In genomic region chr14:105203701-105204100, GRCh38 we compare ENCODE assay signal across 14 cellular contexts. TPM values are rescaled to one million over a fixed set of nuclear protein-coding genes. Genes with fewer than 3 reads are reported as not detected.
DNase-seq lines count a peak whose midpoint lies in the region; ATAC-seq and TF ChIP-seq lines count a peak whose summit lies in the region.
"Had no signal": no experiment of that assay in that cellular context is flagged by ENCODE, and none has a peak within 500 bp of the region (broad histone marks: within the 10 kb centered on the region; RNA-seq: fewer than 3 reads in every experiment).

No MANE protein-coding gene starts in this region.

- intact Hi-C loops in left ventricle myocardium inferior (cut with micrococcal nuclease) = no loop called here
- intact Hi-C loops in heart right ventricle (cut with DNase I) = loop anchor here (1.0 to 10.0 kb wide), 14 partner anchors 36 to 149 kb away; partner anchors contain the start of genes BTBD6 (in 1 of the 10) and JAG2 (in 1 of the 10)
- intact Hi-C loops in colonic mucosa (cut with DNase I) = loop anchor here (2.0 to 10.0 kb wide), 3 partner anchors 64 to 321 kb away; partner anchors contain the start of gene TMEM121

- H3K9ac ChIP-seq in BLaER1 (0 out of 2 replicates have a peak overlapping the region, but pooled peaks have one; percentile 24), subcutaneous abdominal adipose tissue (ENCODE audit: low read length in 5 of 5) (peak overlapping the region in 1 of 5 donors; percentile 41), colonic mucosa (ENCODE audit: low read depth in 2 of 2, low read length in 2 of 2) (no peak overlapping the region)

- WGBS in heart right ventricle, 2 donors = 70 to 73% methylated on average over 6 of the region's 6 CpGs

- TF ChIP-seq CTCF in left ventricle myocardium inferior (IDR thresholded peaks at IDR 0.05; ENCODE audit: borderline replicate concordance) (no peak), heart right ventricle (IDR thresholded peaks at IDR 0.05) (no peak), RWPE1 (conservative IDR thresholded peaks at IDR 0.05; ENCODE audit: low read depth) (no peak), colonic mucosa (IDR thresholded peaks at IDR 0.05) (no peak)

- H3K27me3 ChIP-seq in left ventricle myocardium inferior (ENCODE audit: low read depth) = peaks cover 18% of the 10 kb centered on the region
- peaks cover 0 to 37% (median 1%) of the 10 kb centered on the region in 7 donors for H3K27me3 ChIP-seq in heart right ventricle
- no peaks in the 10 kb centered on the region for H3K27me3 ChIP-seq in BLaER1
- H3K27me3 ChIP-seq in subcutaneous abdominal adipose tissue (ENCODE audit: control insufficient read depth in 5 of 5, insufficient read depth in 4 of 5, low read length in 5 of 5) = peaks cover 0 to 19% (median 11%) of the 10 kb centered on the region in 5 donors
- H3K27me3 ChIP-seq in colonic mucosa = peaks cover 17% of the 10 kb centered on the region

- no peak for DNase-seq in left ventricle myocardium inferior
- DNase-seq in heart right ventricle = no peak
- no peak for DNase-seq in RWPE1 (ENCODE audit: low spot score)
- no peak for DNase-seq in activated effector memory CD4-positive, alpha-beta T cell treated with Interleukin-2 at 50 U/mL for 16 hours
- no peak for DNase-seq in colonic mucosa
- no peak for DNase-seq in NCI-H1436 (lab: John Stamatoyannopoulos, UW)
- DNase-seq: DMS79 treated with DMSO at 0.1 percent for 48 hours, GF-D8, GOT3 had no signal

- H3K4me2 ChIP-seq in BLaER1 = peak overlapping the region; percentile 99

- CTCF ChIA-PET in RWPE1 (lab: Yijun Ruan, JAX) = interaction anchor here (0.5 to 1.2 kb wide), 12 partner anchors 10 to 434 kb away, joined by 3 to 7 read pairs (median 3); partner anchors contain the start of gene BTBD6

- no peaks in the 10 kb centered on the region for H3K36me3 ChIP-seq in left ventricle myocardium inferior
- no peaks in the 10 kb centered on the region for H3K36me3 ChIP-seq in heart right ventricle
- no peaks in the 10 kb centered on the region for H3K36me3 ChIP-seq in BLaER1
- H3K36me3 ChIP-seq in subcutaneous abdominal adipose tissue (ENCODE audit: control insufficient read depth in 5 of 5, insufficient read depth in 5 of 5, low read length in 5 of 5) = no peaks in the 10 kb centered on the region
- H3K36me3 ChIP-seq in colonic mucosa = no peaks in the 10 kb centered on the region
- H3K36me3 ChIP-seq: HAP-1 had no signal

- POLR2A ChIA-PET in RWPE1 (lab: Yijun Ruan, JAX; ENCODE audit: low non-redundant PET) = no interaction called here

- H3K4me1 ChIP-seq in left ventricle myocardium inferior = peaks cover 83% of the 10 kb centered on the region
- peaks cover 26 to 86% (median 74%) of the 10 kb centered on the region in 9 donors for H3K4me1 ChIP-seq in heart right ventricle
- peaks cover 98% of the 10 kb centered on the region for H3K4me1 ChIP-seq in BLaER1
- peaks cover 4 to 79% (median 72%) of the 10 kb centered on the region in 5 donors for H3K4me1 ChIP-seq in subcutaneous abdominal adipose tissue (ENCODE audit: control insufficient read depth in 5 of 5, insufficient read depth in 5 of 5, low read length in 5 of 5)
- peaks cover 5% of the 10 kb centered on the region for H3K4me1 ChIP-seq in colonic mucosa
- H3K4me1 ChIP-seq: HAP-1 had no signal

- H3K4me3 ChIP-seq in left ventricle myocardium inferior (no peak overlapping the region), heart right ventricle (no peak overlapping the region), BLaER1 (no peak overlapping the region), subcutaneous abdominal adipose tissue (ENCODE audit: low read depth in 1 of 5, low read length in 5 of 5) (no peak overlapping the region), colonic mucosa (no peak overlapping the region)
- H3K4me3 ChIP-seq: HAP-1 had no signal

- peaks cover 50% of the 10 kb centered on the region for H4K20me1 ChIP-seq in BLaER1

- H3K27ac ChIP-seq in left ventricle myocardium inferior (replicated peaks) = peak overlapping the region; percentile 83
- peak overlapping the region in 4 of 10 donors; percentile 19 to 79 (median 58) for H3K27ac ChIP-seq in heart right ventricle
- no peak overlapping the region for H3K27ac ChIP-seq in BLaER1
- H3K27ac ChIP-seq in RWPE1 = peak overlapping the region; percentile 72
- peak overlapping the region; percentile 65 for H3K27ac ChIP-seq in subcutaneous abdominal adipose tissue (ENCODE audit: low read depth, low read length)
- H3K27ac ChIP-seq in colonic mucosa = no peak overlapping the region

- no peak for ATAC-seq in heart right ventricle

- H3K9me3 ChIP-seq in left ventricle myocardium inferior (replicated peaks) = no peaks in the 10 kb centered on the region
- H3K9me3 ChIP-seq in heart right ventricle = no peaks in the 10 kb centered on the region
- no peaks in the 10 kb centered on the region for H3K9me3 ChIP-seq in BLaER1
- H3K9me3 ChIP-seq in subcutaneous abdominal adipose tissue (ENCODE audit: control insufficient read depth in 5 of 5, low read length in 5 of 5) = no peaks in the 10 kb centered on the region
- H3K9me3 ChIP-seq in colonic mucosa = no peaks in the 10 kb centered on the region
- H3K9me3 ChIP-seq: HAP-1 had no signal

RNA-seq across cellular contexts. Expression of gene NUDT14, which starts 22.6 kb away (rescaled TPM):
- total RNA-seq in left ventricle myocardium inferior (22.9 TPM), heart right ventricle (10 to 100 TPM; 18.9 to 33.9 (median 29.6) TPM), colonic mucosa (10 to 100 TPM; 40.8 to 46.0 TPM)
- polyA plus RNA-seq in heart right ventricle = 10 to 100 TPM; 15.1 to 31.1 TPM

RNA-seq across cellular contexts. Expression of gene JAG2, which starts 35.1 kb away (rescaled TPM):
- total RNA-seq in left ventricle myocardium inferior (26.1 TPM), heart right ventricle (10 to 100 TPM; 18.5 to 42.4 (median 26.3) TPM), colonic mucosa (10 to 100 TPM in 1 of 2 donors, 1 to 10 TPM in 1; 8.2 to 11.0 TPM)
- 10 to 100 TPM; 23.7 to 45.5 TPM for polyA plus RNA-seq in heart right ventricle
- polyA plus RNA-seq: CD14-positive monocyte had no signal

RNA-seq across cellular contexts. Expression of gene BTBD6, which starts 44.6 kb away (rescaled TPM):
- total RNA-seq in left ventricle myocardium inferior (45.3 TPM), heart right ventricle (10 to 100 TPM; 28.1 to 49.7 (median 32.2) TPM), colonic mucosa (10 to 100 TPM; 56.9 to 66.0 TPM)
- 10 to 100 TPM; 40.9 to 58.2 TPM for polyA plus RNA-seq in heart right ventricle
- total RNA-seq: A172 had no signal

Comparison
In these comparisons a context has a peak if more than half of its experiments do, and no peak if none do; other contexts are left out.
1. H3K27ac ChIP-seq: peak in left ventricle myocardium inferior (single experiment), RWPE1 (single experiment) and subcutaneous abdominal adipose tissue (single experiment); none in BLaER1 (single experiment) and colonic mucosa (single experiment).